ENCODE assay signal across 13 cellular contexts in the genomic region with DNA sequence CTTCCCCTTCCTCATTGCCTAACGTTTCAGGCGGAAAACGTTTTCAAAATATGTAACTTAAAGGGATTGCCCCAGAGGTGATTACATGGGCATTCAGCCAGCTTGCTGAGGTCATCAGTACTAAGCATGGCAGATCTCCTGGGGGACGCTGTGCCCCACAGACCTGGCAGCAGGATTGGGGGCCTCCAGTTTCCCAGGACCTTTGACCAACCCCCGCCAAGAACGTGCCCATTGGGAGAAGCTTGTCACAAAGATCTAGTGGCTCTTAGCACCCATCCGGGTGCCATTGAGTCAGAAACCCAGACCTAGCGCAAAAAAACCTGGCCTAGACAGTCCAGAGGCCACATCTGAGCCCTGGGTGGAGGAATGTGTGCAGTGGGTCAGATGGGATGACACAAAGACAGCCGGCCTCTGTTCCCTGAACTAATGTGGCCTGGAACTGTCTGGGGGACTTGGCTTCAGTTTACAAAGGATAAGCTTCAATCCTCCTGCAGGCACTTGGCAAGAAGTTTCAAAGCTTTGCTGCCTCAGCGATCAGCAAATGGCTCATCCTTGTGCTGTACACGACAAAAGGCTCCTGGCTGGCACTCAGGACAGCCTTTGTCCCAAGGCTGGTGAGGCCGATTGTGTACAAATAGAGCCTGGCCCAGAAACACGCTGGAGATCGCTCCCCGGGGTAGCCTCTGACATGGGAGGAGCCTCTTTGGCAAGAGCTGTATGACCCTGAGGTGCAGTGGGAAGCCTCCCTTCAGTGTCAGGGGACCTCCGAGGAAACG. TPM values are rescaled to one million over a fixed set of nuclear protein-coding genes. Genes with fewer than 3 reads are reported as not detected.
DNase-seq lines count a peak whose midpoint lies in the region; ATAC-seq and TF ChIP-seq lines count a peak whose summit lies in the region.
"Had no signal": no experiment of that assay in that cellular context is flagged by ENCODE, and none has a peak within 500 bp of the region (broad histone marks: within the 10 kb centered on the region; RNA-seq: fewer than 3 reads in every experiment).

No MANE protein-coding gene starts in this region.

- peaks cover 22% of the 10 kb centered on the region for H3K4me1 ChIP-seq in parathyroid adenoma

- H3K36me3 ChIP-seq in parathyroid adenoma (ENCODE audit: control insufficient read depth, insufficient read depth, low read length): no peaks in the 10 kb centered on the region

- peak overlapping the region; percentile 3 for H3K27ac Mint-ChIP-seq in activated T-helper 17 cell treated with anti-CD3 and anti-CD28 coated beads, Interleukin-2, amount 50 U/mL, for 72 hours

- DNase-seq in Daoy (ENCODE audit: low read depth): peak; percentile 69
- DNase-seq in left ventricle myocardium superior: peak; percentile 35
- DNase-seq in T1000 (lab: John Stamatoyannopoulos, UW): no peak
- no peak for DNase-seq in NK-92 (lab: John Stamatoyannopoulos, UW; ENCODE audit: unreplicated experiment)
- no peak for DNase-seq in NCI-H146 (lab: John Stamatoyannopoulos, UW)
- DNase-seq: CD4-positive, alpha-beta memory T cell; GOT3; immature natural killer cell; SIG-M5 had no signal

- no peak overlapping the region for H3K9ac ChIP-seq in parathyroid adenoma

- H2AFZ ChIP-seq in parathyroid adenoma: peak overlapping the region; percentile 81

- H3K79me2 ChIP-seq in parathyroid adenoma: no peaks in the 10 kb centered on the region

- peak overlapping the region; percentile 76 for H3K27ac ChIP-seq in parathyroid adenoma

- no peaks in the 10 kb centered on the region for H3K9me3 ChIP-seq in parathyroid adenoma (ENCODE audit: control insufficient read depth, low read length)

- intact Hi-C loops in left ventricle myocardium superior (cut with micrococcal nuclease): no loop called here

- TF ChIP-seq CTCF in parathyroid adenoma (IDR thresholded peaks at IDR 0.05): no peak

- H3K4me1 Mint-ChIP-seq in activated T-helper 17 cell treated with anti-CD3 and anti-CD28 coated beads, Interleukin-2, amount 50 U/mL, for 72 hours: peaks cover 5% of the 10 kb centered on the region

- H3K4me3 ChIP-seq in parathyroid adenoma (ENCODE audit: low read depth, low read length): no peak overlapping the region

- H3K27me3 Mint-ChIP-seq in activated T-helper 17 cell treated with anti-CD3 and anti-CD28 coated beads, Interleukin-2, amount 50 U/mL, for 72 hours: peaks cover 7% of the 10 kb centered on the region

- no peaks in the 10 kb centered on the region for H3K27me3 ChIP-seq in parathyroid adenoma (ENCODE audit: control insufficient read depth, insufficient read depth, low read length)

- H3K4me3 Mint-ChIP-seq in activated T-helper 17 cell treated with anti-CD3 and anti-CD28 coated beads, Interleukin-2, amount 50 U/mL, for 72 hours: no peak overlapping the region
- H3K4me3 Mint-ChIP-seq: CD4-positive, alpha-beta memory T cell had no signal

- no peaks in the 10 kb centered on the region for H3K9me3 Mint-ChIP-seq in activated T-helper 17 cell treated with anti-CD3 and anti-CD28 coated beads, Interleukin-2, amount 50 U/mL, for 72 hours
- H3K9me3 Mint-ChIP-seq: immature natural killer cell had no signal

- no peak for ATAC-seq in activated T-helper 17 cell treated with anti-CD3 and anti-CD28 coated beads, Interleukin-2, amount 50 U/mL, for 72 hours (replicated peaks)
- ATAC-seq in left ventricle myocardium superior (peak; percentile 6), HG02973 (IDR thresholded peaks at IDR 0.05; ENCODE audit: unreplicated experiment) (no peak)

- no peaks in the 10 kb centered on the region for H3K36me3 Mint-ChIP-seq in activated T-helper 17 cell treated with anti-CD3 and anti-CD28 coated beads, Interleukin-2, amount 50 U/mL, for 72 hours (ENCODE audit: low read depth)

- peak overlapping the region; percentile 25 for H3K4me2 ChIP-seq in parathyroid adenoma (ENCODE audit: low read length)

RNA-seq across cellular contexts. Expression of a gene that starts 9.5 kb away (rescaled TPM):
- 0.30 and 0.34 TPM in 2 replicates for total RNA-seq in Daoy (2014; rRNA removed; shearing (Covaris generic))
- total RNA-seq in activated T-helper 17 cell treated with anti-CD3 and anti-CD28 coated beads, Interleukin-2, amount 50 U/mL, for 72 hours: 10 to 100 TPM in 1 of 2 donors, 1 to 10 TPM in 1; 5.0 to 16.3 TPM
- 1.1 TPM for total RNA-seq in left ventricle myocardium superior

RNA-seq across cellular contexts. Expression of a gene that starts 28.8 kb away (rescaled TPM):
- not detected in 2 replicates for total RNA-seq in Daoy (2014; rRNA removed; shearing (Covaris generic))
- total RNA-seq in activated T-helper 17 cell treated with anti-CD3 and anti-CD28 coated beads, Interleukin-2, amount 50 U/mL, for 72 hours: 100 to 1,000 TPM; 425 to 498 TPM
- 0.79 TPM for total RNA-seq in left ventricle myocardium superior

RNA-seq across cellular contexts. Expression of a gene that starts 33.7 kb away (rescaled TPM):
- not detected in 2 replicates for total RNA-seq in Daoy (2014; rRNA removed; shearing (Covaris generic))
- total RNA-seq in activated T-helper 17 cell treated with anti-CD3 and anti-CD28 coated beads, Interleukin-2, amount 50 U/mL, for 72 hours: 10 to 100 TPM in 1 of 2 donors, 1 to 10 TPM in 1; 2.6 to 16.2 TPM
- total RNA-seq in left ventricle myocardium superior: not detected
- total RNA-seq: subcutaneous adipose tissue had no signal

Comparison
In these comparisons a context has a peak if more than half of its experiments do, and no peak if none do; other contexts are left out.
1. DNase-seq: peak in Daoy (single experiment) and left ventricle myocardium superior (single experiment); none in T1000 (single experiment), NK-92 (single experiment) and NCI-H146 (single experiment).
2. RNA of a gene that starts 28.8 kb away (total RNA-seq): 425 to 498 TPM in activated T-helper 17 cell treated with anti-CD3 and anti-CD28 coated beads, Interleukin-2, amount 50 U/mL, for 72 hours; 0.79 TPM in left ventricle myocardium superior (single experiment) and not detected in Daoy; every median in the first group is over 100 times any median in the second.